Comparison of ENCODE assay signal across 1 cellular context in genomic region chr2:168713325-168713724, GRCh38.
TF ChIP-seq lines count a peak whose summit lies in the region.

No MANE protein-coding gene starts in this region.

TF ChIP-seq in K562, 482 proteins besides CTCF, POLR2A, EP300 and RAD21 (continued from another document):
- no peak for TF ChIP-seq TEAD2 (tag; IDR thresholded peaks at IDR 0.05)
- no peak for TF ChIP-seq ZNF143 (CRISPR knock-in tag; IDR thresholded peaks at IDR 0.05)
- TF ChIP-seq ZMIZ1 (IDR thresholded peaks at IDR 0.05; ENCODE audit: low read depth in 2 of 2, low read length in 2 of 2) = no peak
- no peak for TF ChIP-seq SMAD4 (CRISPR knock-in tag; conservative IDR thresholded peaks at IDR 0.05)
- no peak for TF ChIP-seq KLF16 (IDR thresholded peaks at IDR 0.05)
- TF ChIP-seq ZNF140 (CRISPR knock-in tag; IDR thresholded peaks at IDR 0.05) = no peak
- TF ChIP-seq RBM15 (IDR thresholded peaks at IDR 0.05; ENCODE audit: insufficient read depth, low read length) = no peak
- TF ChIP-seq LCOR (CRISPR knock-in tag; IDR thresholded peaks at IDR 0.05) = no peak
- no peak for TF ChIP-seq ZBTB34 (CRISPR knock-in tag; IDR thresholded peaks at IDR 0.05)
